ENCODE assay signal across 8 cellular contexts in genomic region chr7:104883718-104884452, GRCh38.
A peak's percentile ranks its signal among the peaks of the same experiment; 100 is the strongest.
DNase-seq lines count a peak whose midpoint lies in the region; FAIRE-seq and TF ChIP-seq lines count a peak whose summit lies in the region.

No MANE protein-coding gene starts in this region.

- in situ Hi-C loops in G401 (cut with HindIII; ENCODE audit: low sequenced_read_pairs) = no loop called here

- DNase-seq in G401 (ENCODE audit: low spot score) (peak; percentile 59), H4 (ENCODE audit: low spot score) (peak; percentile 96), LNCaP clone FGC (ENCODE audit: low read depth) (peak; percentile 97), SHP77 treated with DMSO at 0.1 percent for 48 hours (lab: John Stamatoyannopoulos, UW) (peak; percentile 22), activated gamma-delta T cell (lab: John Stamatoyannopoulos, UW) (peak; percentile 16), frontal cortex (ENCODE audit: low spot score in 2 of 2) (peak; percentile 43 to 70), occipital lobe (lab: John Stamatoyannopoulos, UW) (peak; percentile 73), suprapubic skin (ENCODE audit: low spot score in 2 of 2) (peak; percentile 87 to 89)

- TF ChIP-seq CTCF in LNCaP clone FGC (IDR thresholded peaks at IDR 0.05; ENCODE audit: control insufficient read depth, extremely low read depth, insufficient read depth) (peak; percentile 93), suprapubic skin (IDR thresholded peaks at IDR 0.05) (peak; percentile 83 to 89)

- no peaks in the 10 kb centered on the region for H3K9me3 ChIP-seq in suprapubic skin

- no peaks in the 10 kb centered on the region for H3K36me3 ChIP-seq in suprapubic skin

- 26% methylated on average over 17 of the region's 17 CpGs for WGBS in suprapubic skin

- H3K27me3 ChIP-seq in suprapubic skin = no peaks in the 10 kb centered on the region

- H3K4me3 ChIP-seq in LNCaP clone FGC (ENCODE audit: low read depth, low read length) (no peak overlapping the region), suprapubic skin (no peak overlapping the region)

- no peak for FAIRE-seq in frontal cortex (lab: Jason Lieb, UNC)

- H3K27ac ChIP-seq in suprapubic skin = no peak overlapping the region

- H3K4me1 ChIP-seq in suprapubic skin = peaks cover 5% of the 10 kb centered on the region

- TF ChIP-seq POLR2A in suprapubic skin (IDR thresholded peaks at IDR 0.05) = no peak

- TF ChIP-seq EP300 in suprapubic skin (IDR thresholded peaks at IDR 0.05) = no peak

Comparison
In these comparisons a context has a peak if more than half of its experiments do, and no peak if none do; other contexts are left out.
1. DNase-seq: peak in every context shown above with its lines; median percentile 97 in LNCaP clone FGC; 96 in H4; 88 in suprapubic skin; 73 in occipital lobe; 59 in G401; 56 in frontal cortex; 22 in SHP77 treated with DMSO at 0.1 percent for 48 hours; 16 in activated gamma-delta T cell.